8 cellular contexts compared by ENCODE assay signal in genomic region chr2:31333527-31334183, GRCh38.
DNase-seq lines count a peak whose midpoint lies in the region; ATAC-seq and TF ChIP-seq lines count a peak whose summit lies in the region.

No MANE protein-coding gene starts in this region.

- no peaks in the 10 kb centered on the region for H3K36me3 Mint-ChIP-seq in CD8-positive, alpha-beta T cell
- no peaks in the 10 kb centered on the region for H3K36me3 Mint-ChIP-seq in naive thymus-derived CD8-positive, alpha-beta T cell
- no peaks in the 10 kb centered on the region for H3K36me3 Mint-ChIP-seq in stimulated activated effector memory CD8-positive, alpha-beta T cell treated with anti-CD3 and anti-CD28 coated beads, Interleukin-12 subunit alpha, Interleukin-12 subunit beta, amount 100 ng/mL, for 72 hours

- H3K4me1 ChIP-seq in CD8-positive, alpha-beta T cell (ENCODE audit: insufficient read depth, low read length), result no peaks in the 10 kb centered on the region

- no peak overlapping the region for H3K27ac Mint-ChIP-seq in CD8-positive, alpha-beta T cell
- no peak overlapping the region for H3K27ac Mint-ChIP-seq in naive thymus-derived CD8-positive, alpha-beta T cell
- H3K27ac Mint-ChIP-seq in stimulated activated effector memory CD8-positive, alpha-beta T cell treated with anti-CD3 and anti-CD28 coated beads, Interleukin-12 subunit alpha, Interleukin-12 subunit beta, amount 100 ng/mL, for 72 hours, result no peak overlapping the region

- TF ChIP-seq POLR2A in erythroblast (IDR thresholded peaks at IDR 0.05; ENCODE audit: low read length), result no peak

- H3K9me3 Mint-ChIP-seq in CD8-positive, alpha-beta T cell, result no peaks in the 10 kb centered on the region
- no peaks in the 10 kb centered on the region for H3K9me3 Mint-ChIP-seq in naive thymus-derived CD8-positive, alpha-beta T cell
- no peaks in the 10 kb centered on the region for H3K9me3 Mint-ChIP-seq in stimulated activated effector memory CD8-positive, alpha-beta T cell treated with anti-CD3 and anti-CD28 coated beads, Interleukin-12 subunit alpha, Interleukin-12 subunit beta, amount 100 ng/mL, for 72 hours

- H3K4me3 Mint-ChIP-seq in CD8-positive, alpha-beta T cell, result no peak overlapping the region
- no peak overlapping the region for H3K4me3 Mint-ChIP-seq in naive thymus-derived CD8-positive, alpha-beta T cell
- H3K4me3 Mint-ChIP-seq in stimulated activated effector memory CD8-positive, alpha-beta T cell treated with anti-CD3 and anti-CD28 coated beads, Interleukin-12 subunit alpha, Interleukin-12 subunit beta, amount 100 ng/mL, for 72 hours, result no peak overlapping the region

- DNase-seq in CD8-positive, alpha-beta T cell, result peak; percentile 56 to 85 (median 65)
- peak; percentile 36 to 78 for DNase-seq in HL-60 (ENCODE audit: low read depth in 1 of 2, low spot score in 1 of 2)
- peak; percentile 40 to 46 for DNase-seq in NOMO-1 (lab: John Stamatoyannopoulos, UW; ENCODE audit: unreplicated experiment in 2 of 2)
- peak; percentile 73 for DNase-seq in activated CD8-positive, alpha-beta memory T cell treated with anti-CD3 and anti-CD28 coated beads, Interleukin-2, amount 50 U/mL, for 4 hours
- DNase-seq in erythroblast (lab: John Stamatoyannopoulos, UW), result peak; percentile 45 to 71
- DNase-seq in naive thymus-derived CD8-positive, alpha-beta T cell, result peak; percentile 40 to 85 (median 67)
- DNase-seq in stimulated activated effector memory CD8-positive, alpha-beta T cell treated with anti-CD3 and anti-CD28 coated beads, Interleukin-12 subunit alpha, Interleukin-12 subunit beta, amount 100 ng/mL, for 72 hours (ENCODE audit: low spot score in 2 of 2), result peak; percentile 72 to 87

- peak; percentile 98 for TF ChIP-seq CTCF in CD8-positive, alpha-beta T cell (IDR thresholded peaks at IDR 0.05)
- TF ChIP-seq CTCF in HL-60 (IDR thresholded peaks at IDR 0.05; ENCODE audit: insufficient read depth, low read length), result peak; percentile 97

- intact Hi-C loops in CD8-positive, alpha-beta T cell (cut with DNase I, micrococcal nuclease), result loop anchor here (1.0 to 10.0 kb wide), 9 partner anchors 161 to 1243 kb away; no protein-coding TSS in a partner anchor

- no peak overlapping the region for H3K4me3 ChIP-seq in CD8-positive, alpha-beta T cell (ENCODE audit: low read depth, low read length)
- H3K4me3 ChIP-seq in HL-60 (replicated peaks; ENCODE audit: insufficient read depth, low read length), result no peak overlapping the region

- H3K4me1 Mint-ChIP-seq in CD8-positive, alpha-beta T cell (ENCODE audit: low read depth), result no peaks in the 10 kb centered on the region
- no peaks in the 10 kb centered on the region for H3K4me1 Mint-ChIP-seq in naive thymus-derived CD8-positive, alpha-beta T cell
- H3K4me1 Mint-ChIP-seq in stimulated activated effector memory CD8-positive, alpha-beta T cell treated with anti-CD3 and anti-CD28 coated beads, Interleukin-12 subunit alpha, Interleukin-12 subunit beta, amount 100 ng/mL, for 72 hours, result no peaks in the 10 kb centered on the region

- POLR2A ChIA-PET in CD8-positive, alpha-beta T cell (lab: Charles Lee), result interaction anchor here (1.3 kb wide), 1 partner anchor 619 kb away, joined by 3 read pairs; no protein-coding TSS in a partner anchor
- POLR2A ChIA-PET in naive thymus-derived CD8-positive, alpha-beta T cell (lab: Charles Lee), result interaction anchor here (0.5 kb wide), 1 partner anchor 1095 kb away, joined by 3 read pairs; no protein-coding TSS in a partner anchor

- peaks cover 2% of the 10 kb centered on the region for H3K27me3 ChIP-seq in CD8-positive, alpha-beta T cell (ENCODE audit: insufficient read depth, low read length)
- H3K27me3 ChIP-seq in HL-60 (ENCODE audit: insufficient read depth, poor library complexity, severe bottlenecking), result no peaks in the 10 kb centered on the region

- no peaks in the 10 kb centered on the region for H3K9me3 ChIP-seq in CD8-positive, alpha-beta T cell (ENCODE audit: low read length)

- peaks cover 4% of the 10 kb centered on the region for H3K27me3 Mint-ChIP-seq in CD8-positive, alpha-beta T cell (ENCODE audit: low read depth)
- H3K27me3 Mint-ChIP-seq in naive thymus-derived CD8-positive, alpha-beta T cell, result peaks cover 0 to 12% (median 2%) of the 10 kb centered on the region in 5 donors

- CTCF ChIA-PET in CD8-positive, alpha-beta T cell (lab: Charles Lee), result interaction anchor here (0.5 to 9.9 kb wide), 35 partner anchors 8 to 1425 kb away, joined by 3 to 152 read pairs (median 5); no protein-coding TSS in a partner anchor

- no peaks in the 10 kb centered on the region for H3K36me3 ChIP-seq in CD8-positive, alpha-beta T cell (ENCODE audit: insufficient read depth, low read length)

- no peak overlapping the region for H3K27ac ChIP-seq in CD8-positive, alpha-beta T cell (ENCODE audit: low read depth, low read length)
- no peak overlapping the region for H3K27ac ChIP-seq in HL-60 (replicated peaks)

- ATAC-seq in CD8-positive, alpha-beta T cell, result peak; percentile 75
- ATAC-seq in GM19438 (IDR thresholded peaks at IDR 0.05; ENCODE audit: low read depth, unreplicated experiment), result peak; percentile 80
- peak; percentile 61 to 79 for ATAC-seq in naive thymus-derived CD8-positive, alpha-beta T cell
- peak; percentile 77 for ATAC-seq in stimulated activated effector memory CD8-positive, alpha-beta T cell treated with anti-CD3 and anti-CD28 coated beads, Interleukin-12 subunit alpha, Interleukin-12 subunit beta, amount 100 ng/mL, for 72 hours
